In genomic region chr13:71540098-71540497, GRCh38 we compare ENCODE assay signal across 30 cellular contexts.
"Had no signal": no experiment of that assay in that cellular context is flagged by ENCODE, and none has a peak within 500 bp of the region (broad histone marks: within the 10 kb centered on the region; RNA-seq: fewer than 3 reads in every experiment).

No MANE protein-coding gene starts in this region.

- ATAC-seq: activated CD8-positive, alpha-beta memory T cell treated with anti-CD3 and anti-CD28 coated beads, Interleukin-2, amount 10 ng/mL, durations not matched to agents 7 days and 5 days; activated T-cell treated with anti-CD3 and anti-CD28 coated beads, Interleukin-2, amount 50 U/mL, for 72 hours; activated T-helper 17 cell treated with anti-CD3 and anti-CD28 coated beads, Interleukin-2, amount 50 U/mL, for 72 hours; PC-3 had no signal

- DNase-seq: activated CD4-positive, alpha-beta memory T cell treated with anti-CD3 and anti-CD28 coated beads, Interleukin-2, amount 10 ng/mL, durations not matched to agents 7 days and 5 days; activated CD4-positive, alpha-beta T cell treated with anti-CD3 and anti-CD28 coated beads for 1 hour; activated CD4-positive, alpha-beta T cell treated with anti-CD3 and anti-CD28 coated beads for 48 hours; activated CD4-positive, CD25-positive, alpha-beta regulatory T cell; activated CD8-positive, alpha-beta memory T cell treated with anti-CD3 and anti-CD28 coated beads for 24 hours; activated CD8-positive, alpha-beta memory T cell treated with anti-CD3 and anti-CD28 coated beads, Interleukin-2, amount 10 ng/mL, durations not matched to agents 7 days and 5 days; activated CD8-positive, alpha-beta memory T cell treated with anti-CD3 and anti-CD28 coated beads, Interleukin-2, amount 50 U/mL, for 48 hours; activated gamma-delta T cell; activated naive CD4-positive, alpha-beta T cell treated with Interleukin-2 at 50 U/mL for 16 hours; activated naive CD8-positive, alpha-beta T cell treated with anti-CD3 and anti-CD28 coated beads, Interleukin-2, amount 10 ng/mL, durations not matched to agents 7 days and 5 days; activated T-cell treated with anti-CD3 and anti-CD28 coated beads, Interleukin-2, amount 50 U/mL, for 72 hours; amygdala; colonic mucosa; NCI-H1092 treated with DMSO at 0.1 percent for 48 hours; NCI-H1436; NCI-H1694; NCI-H1930; NCI-H2081 treated with DMSO at 0.1 percent for 48 hours; NCI-H226; NCI-H446 treated with DMSO at 0.1 percent for 48 hours; NCI-H524; NCI-H748 treated with DMSO at 0.1 percent for 48 hours; NK-92 treated with Interleukin-12 subunit alpha and Interleukin-12 subunit beta, amount 100 ng/mL, for 24 hours; PC-3; Peyer's patch; RPMI8226; SHP77 treated with DMSO at 0.1 percent for 48 hours; T1000; WERI-Rb-1 had no signal
